Comparison of ENCODE assay signal across 1 cellular context in genomic region chr1:159204071-159204790, GRCh38.
TF ChIP-seq lines count a peak whose summit lies in the region.

No MANE protein-coding gene starts in this region.

TF ChIP-seq in K562, 482 proteins besides CTCF, POLR2A, EP300 and RAD21 (continued from another document and continues in another):
- TF ChIP-seq MGA (IDR thresholded peaks at IDR 0.05) = peak; percentile 56; the same call in 1 of the 2 replicates
- TF ChIP-seq LEF1 (IDR thresholded peaks at IDR 0.05) = 0 out of 2 replicates have a peak, but pooled peaks have one; percentile 13
- no peak for TF ChIP-seq COPS2 (conservative IDR thresholded peaks at IDR 0.05)
- no peak for TF ChIP-seq FOXK1 (CRISPR knock-in tag; IDR thresholded peaks at IDR 0.05; ENCODE audit: borderline replicate concordance)
- TF ChIP-seq, protein P1, sequence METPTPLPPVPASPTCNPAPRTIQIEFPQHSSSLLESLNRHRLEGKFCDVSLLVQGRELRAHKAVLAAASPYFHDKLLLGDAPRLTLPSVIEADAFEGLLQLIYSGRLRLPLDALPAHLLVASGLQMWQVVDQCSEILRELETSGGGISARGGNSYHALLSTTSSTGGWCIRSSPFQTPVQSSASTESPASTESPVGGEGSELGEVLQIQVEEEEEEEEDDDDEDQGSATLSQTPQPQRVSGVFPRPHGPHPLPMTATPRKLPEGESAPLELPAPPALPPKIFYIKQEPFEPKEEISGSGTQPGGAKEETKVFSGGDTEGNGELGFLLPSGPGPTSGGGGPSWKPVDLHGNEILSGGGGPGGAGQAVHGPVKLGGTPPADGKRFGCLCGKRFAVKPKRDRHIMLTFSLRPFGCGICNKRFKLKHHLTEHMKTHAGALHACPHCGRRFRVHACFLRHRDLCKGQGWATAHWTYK (CRISPR knock-in tag; IDR thresholded peaks at IDR 0.05) = no peak
- TF ChIP-seq SMARCA4 (IDR thresholded peaks at IDR 0.05) = peak; percentile 26; the same call in 1 of the 2 replicates
- no peak for TF ChIP-seq ZNF76 (CRISPR knock-in tag; IDR thresholded peaks at IDR 0.05; ENCODE audit: borderline replicate concordance)
- TF ChIP-seq MYC (IDR thresholded peaks at IDR 0.05; ENCODE audit: low read depth, low read length) = 0 out of 2 replicates have a peak, but pooled peaks have one; percentile 8
- TF ChIP-seq MYC (CRISPR knock-in tag; IDR thresholded peaks at IDR 0.05; ENCODE audit: borderline replicate concordance, low read depth) = no peak
- TF ChIP-seq TEAD2 (tag; IDR thresholded peaks at IDR 0.05) = no peak
- TF ChIP-seq, protein P2, sequence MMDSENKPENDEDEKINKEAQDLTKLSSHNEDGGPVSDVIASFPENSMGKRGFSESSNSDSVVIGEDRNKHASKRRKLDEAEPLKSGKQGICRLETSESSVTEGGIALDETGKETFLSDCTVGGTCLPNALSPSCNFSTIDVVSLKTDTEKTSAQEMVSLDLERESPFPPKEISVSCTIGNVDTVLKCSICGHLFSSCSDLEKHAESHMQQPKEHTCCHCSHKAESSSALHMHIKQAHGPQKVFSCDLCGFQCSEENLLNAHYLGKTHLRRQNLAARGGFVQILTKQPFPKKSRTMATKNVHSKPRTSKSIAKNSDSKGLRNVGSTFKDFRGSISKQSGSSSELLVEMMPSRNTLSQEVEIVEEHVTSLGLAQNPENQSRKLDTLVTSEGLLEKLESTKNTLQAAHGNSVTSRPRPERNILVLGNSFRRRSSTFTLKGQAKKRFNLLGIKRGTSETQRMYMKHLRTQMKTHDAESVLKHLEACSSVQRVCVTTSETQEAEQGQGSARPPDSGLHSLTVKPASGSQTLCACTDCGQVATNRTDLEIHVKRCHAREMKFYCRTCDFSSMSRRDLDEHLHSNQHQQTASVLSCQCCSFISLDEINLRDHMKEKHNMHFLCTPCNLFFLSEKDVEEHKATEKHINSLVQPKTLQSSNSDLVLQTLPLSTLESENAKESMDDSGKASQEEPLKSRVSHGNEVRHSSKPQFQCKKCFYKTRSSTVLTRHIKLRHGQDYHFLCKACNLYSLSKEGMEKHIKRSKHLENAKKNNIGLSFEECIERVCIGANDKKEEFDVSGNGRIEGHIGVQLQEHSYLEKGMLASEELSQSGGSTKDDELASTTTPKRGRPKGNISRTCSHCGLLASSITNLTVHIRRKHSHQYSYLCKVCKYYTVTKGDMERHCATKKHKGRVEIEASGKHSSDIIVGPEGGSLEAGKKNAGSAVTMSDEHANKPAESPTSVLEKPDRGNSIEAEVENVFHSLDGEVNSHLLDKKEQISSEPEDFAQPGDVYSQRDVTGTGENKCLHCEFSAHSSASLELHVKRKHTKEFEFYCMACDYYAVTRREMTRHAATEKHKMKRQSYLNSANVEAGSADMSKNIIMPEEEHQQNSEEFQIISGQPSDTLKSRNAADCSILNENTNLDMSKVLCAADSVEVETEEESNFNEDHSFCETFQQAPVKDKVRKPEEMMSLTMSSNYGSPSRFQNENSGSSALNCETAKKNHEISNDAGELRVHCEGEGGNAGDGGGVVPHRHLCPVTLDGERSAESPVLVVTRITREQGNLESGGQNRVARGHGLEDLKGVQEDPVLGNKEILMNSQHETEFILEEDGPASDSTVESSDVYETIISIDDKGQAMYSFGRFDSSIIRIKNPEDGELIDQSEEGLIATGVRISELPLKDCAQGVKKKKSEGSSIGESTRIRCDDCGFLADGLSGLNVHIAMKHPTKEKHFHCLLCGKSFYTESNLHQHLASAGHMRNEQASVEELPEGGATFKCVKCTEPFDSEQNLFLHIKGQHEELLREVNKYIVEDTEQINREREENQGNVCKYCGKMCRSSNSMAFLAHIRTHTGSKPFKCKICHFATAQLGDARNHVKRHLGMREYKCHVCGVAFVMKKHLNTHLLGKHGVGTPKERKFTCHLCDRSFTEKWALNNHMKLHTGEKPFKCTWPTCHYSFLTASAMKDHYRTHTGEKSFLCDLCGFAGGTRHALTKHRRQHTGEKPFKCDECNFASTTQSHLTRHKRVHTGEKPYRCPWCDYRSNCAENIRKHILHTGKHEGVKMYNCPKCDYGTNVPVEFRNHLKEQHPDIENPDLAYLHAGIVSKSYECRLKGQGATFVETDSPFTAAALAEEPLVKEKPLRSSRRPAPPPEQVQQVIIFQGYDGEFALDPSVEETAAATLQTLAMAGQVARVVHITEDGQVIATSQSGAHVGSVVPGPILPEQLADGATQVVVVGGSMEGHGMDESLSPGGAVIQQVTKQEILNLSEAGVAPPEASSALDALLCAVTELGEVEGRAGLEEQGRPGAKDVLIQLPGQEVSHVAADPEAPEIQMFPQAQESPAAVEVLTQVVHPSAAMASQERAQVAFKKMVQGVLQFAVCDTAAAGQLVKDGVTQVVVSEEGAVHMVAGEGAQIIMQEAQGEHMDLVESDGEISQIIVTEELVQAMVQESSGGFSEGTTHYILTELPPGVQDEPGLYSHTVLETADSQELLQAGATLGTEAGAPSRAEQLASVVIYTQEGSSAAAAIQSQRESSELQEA (IDR thresholded peaks at IDR 0.05; ENCODE audit: low read depth) = no peak
- TF ChIP-seq GATA2 (CRISPR knock-in tag; IDR thresholded peaks at IDR 0.05) = no peak
- no peak for TF ChIP-seq CBX5 (IDR thresholded peaks at IDR 0.05; ENCODE audit: borderline replicate concordance, low read depth)
- TF ChIP-seq HEY1 (CRISPR knock-in tag; IDR thresholded peaks at IDR 0.05; ENCODE audit: borderline replicate concordance) = no peak
- no peak for TF ChIP-seq ATF4 (CRISPR knock-in tag; IDR thresholded peaks at IDR 0.05)
- no peak for TF ChIP-seq CSDE1 (IDR thresholded peaks at IDR 0.05)
- no peak for TF ChIP-seq POLR2AphosphoS5 (IDR thresholded peaks at IDR 0.05; ENCODE audit: control insufficient read depth, insufficient read depth, low read depth, low read length)
- TF ChIP-seq, protein P3, sequence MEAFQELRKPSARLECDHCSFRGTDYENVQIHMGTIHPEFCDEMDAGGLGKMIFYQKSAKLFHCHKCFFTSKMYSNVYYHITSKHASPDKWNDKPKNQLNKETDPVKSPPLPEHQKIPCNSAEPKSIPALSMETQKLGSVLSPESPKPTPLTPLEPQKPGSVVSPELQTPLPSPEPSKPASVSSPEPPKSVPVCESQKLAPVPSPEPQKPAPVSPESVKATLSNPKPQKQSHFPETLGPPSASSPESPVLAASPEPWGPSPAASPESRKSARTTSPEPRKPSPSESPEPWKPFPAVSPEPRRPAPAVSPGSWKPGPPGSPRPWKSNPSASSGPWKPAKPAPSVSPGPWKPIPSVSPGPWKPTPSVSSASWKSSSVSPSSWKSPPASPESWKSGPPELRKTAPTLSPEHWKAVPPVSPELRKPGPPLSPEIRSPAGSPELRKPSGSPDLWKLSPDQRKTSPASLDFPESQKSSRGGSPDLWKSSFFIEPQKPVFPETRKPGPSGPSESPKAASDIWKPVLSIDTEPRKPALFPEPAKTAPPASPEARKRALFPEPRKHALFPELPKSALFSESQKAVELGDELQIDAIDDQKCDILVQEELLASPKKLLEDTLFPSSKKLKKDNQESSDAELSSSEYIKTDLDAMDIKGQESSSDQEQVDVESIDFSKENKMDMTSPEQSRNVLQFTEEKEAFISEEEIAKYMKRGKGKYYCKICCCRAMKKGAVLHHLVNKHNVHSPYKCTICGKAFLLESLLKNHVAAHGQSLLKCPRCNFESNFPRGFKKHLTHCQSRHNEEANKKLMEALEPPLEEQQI (IDR thresholded peaks at IDR 0.05) = no peak
- no peak for TF ChIP-seq NFATC3 (IDR thresholded peaks at IDR 0.05)
- TF ChIP-seq CCNT2 (IDR thresholded peaks at IDR 0.05; ENCODE audit: borderline replicate concordance, extremely low read depth, insufficient read length, low read depth, low read length) = no peak
- TF ChIP-seq ZNF655 (CRISPR knock-in tag; IDR thresholded peaks at IDR 0.05) = no peak
- no peak for TF ChIP-seq SMAD1 (IDR thresholded peaks at IDR 0.05; ENCODE audit: low read depth, low read length, partially characterized antibody)
- TF ChIP-seq FUS (optimal IDR thresholded peaks at IDR 0.05; ENCODE audit: low read depth, low read length) = no peak
- TF ChIP-seq, protein P4, sequence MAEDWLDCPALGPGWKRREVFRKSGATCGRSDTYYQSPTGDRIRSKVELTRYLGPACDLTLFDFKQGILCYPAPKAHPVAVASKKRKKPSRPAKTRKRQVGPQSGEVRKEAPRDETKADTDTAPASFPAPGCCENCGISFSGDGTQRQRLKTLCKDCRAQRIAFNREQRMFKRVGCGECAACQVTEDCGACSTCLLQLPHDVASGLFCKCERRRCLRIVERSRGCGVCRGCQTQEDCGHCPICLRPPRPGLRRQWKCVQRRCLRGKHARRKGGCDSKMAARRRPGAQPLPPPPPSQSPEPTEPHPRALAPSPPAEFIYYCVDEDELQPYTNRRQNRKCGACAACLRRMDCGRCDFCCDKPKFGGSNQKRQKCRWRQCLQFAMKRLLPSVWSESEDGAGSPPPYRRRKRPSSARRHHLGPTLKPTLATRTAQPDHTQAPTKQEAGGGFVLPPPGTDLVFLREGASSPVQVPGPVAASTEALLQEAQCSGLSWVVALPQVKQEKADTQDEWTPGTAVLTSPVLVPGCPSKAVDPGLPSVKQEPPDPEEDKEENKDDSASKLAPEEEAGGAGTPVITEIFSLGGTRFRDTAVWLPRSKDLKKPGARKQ (CRISPR knock-in tag; IDR thresholded peaks at IDR 0.05) = no peak
- TF ChIP-seq ZNF431 (CRISPR knock-in tag; IDR thresholded peaks at IDR 0.05) = no peak
